In the genomic region with DNA sequence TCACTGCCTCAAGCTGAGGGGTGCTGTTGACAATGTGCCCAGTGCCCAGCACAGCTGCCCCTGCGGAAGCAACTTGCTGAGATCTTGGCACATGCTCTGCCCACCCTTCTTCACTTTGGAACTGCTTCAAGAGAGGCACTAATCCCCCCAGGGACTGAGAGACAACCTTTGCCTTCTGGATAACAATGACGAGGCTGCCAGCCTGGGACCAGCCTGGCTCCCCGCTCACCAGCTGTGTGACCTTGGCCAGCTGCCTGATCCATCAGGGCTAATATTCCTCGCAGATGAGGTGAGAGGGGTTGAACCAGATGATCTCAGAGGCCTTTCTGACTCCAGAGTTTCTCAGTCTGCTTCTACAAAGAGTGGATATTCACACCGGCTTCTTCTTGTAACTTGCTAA, we compare ENCODE assay signal across 1 cellular context.
TF ChIP-seq lines count a peak whose summit lies in the region.

No MANE protein-coding gene starts in this region.

TF ChIP-seq in H1, 55 proteins besides CTCF, POLR2A, EP300 and RAD21 (continued from another document):
- TF ChIP-seq, protein P1, sequence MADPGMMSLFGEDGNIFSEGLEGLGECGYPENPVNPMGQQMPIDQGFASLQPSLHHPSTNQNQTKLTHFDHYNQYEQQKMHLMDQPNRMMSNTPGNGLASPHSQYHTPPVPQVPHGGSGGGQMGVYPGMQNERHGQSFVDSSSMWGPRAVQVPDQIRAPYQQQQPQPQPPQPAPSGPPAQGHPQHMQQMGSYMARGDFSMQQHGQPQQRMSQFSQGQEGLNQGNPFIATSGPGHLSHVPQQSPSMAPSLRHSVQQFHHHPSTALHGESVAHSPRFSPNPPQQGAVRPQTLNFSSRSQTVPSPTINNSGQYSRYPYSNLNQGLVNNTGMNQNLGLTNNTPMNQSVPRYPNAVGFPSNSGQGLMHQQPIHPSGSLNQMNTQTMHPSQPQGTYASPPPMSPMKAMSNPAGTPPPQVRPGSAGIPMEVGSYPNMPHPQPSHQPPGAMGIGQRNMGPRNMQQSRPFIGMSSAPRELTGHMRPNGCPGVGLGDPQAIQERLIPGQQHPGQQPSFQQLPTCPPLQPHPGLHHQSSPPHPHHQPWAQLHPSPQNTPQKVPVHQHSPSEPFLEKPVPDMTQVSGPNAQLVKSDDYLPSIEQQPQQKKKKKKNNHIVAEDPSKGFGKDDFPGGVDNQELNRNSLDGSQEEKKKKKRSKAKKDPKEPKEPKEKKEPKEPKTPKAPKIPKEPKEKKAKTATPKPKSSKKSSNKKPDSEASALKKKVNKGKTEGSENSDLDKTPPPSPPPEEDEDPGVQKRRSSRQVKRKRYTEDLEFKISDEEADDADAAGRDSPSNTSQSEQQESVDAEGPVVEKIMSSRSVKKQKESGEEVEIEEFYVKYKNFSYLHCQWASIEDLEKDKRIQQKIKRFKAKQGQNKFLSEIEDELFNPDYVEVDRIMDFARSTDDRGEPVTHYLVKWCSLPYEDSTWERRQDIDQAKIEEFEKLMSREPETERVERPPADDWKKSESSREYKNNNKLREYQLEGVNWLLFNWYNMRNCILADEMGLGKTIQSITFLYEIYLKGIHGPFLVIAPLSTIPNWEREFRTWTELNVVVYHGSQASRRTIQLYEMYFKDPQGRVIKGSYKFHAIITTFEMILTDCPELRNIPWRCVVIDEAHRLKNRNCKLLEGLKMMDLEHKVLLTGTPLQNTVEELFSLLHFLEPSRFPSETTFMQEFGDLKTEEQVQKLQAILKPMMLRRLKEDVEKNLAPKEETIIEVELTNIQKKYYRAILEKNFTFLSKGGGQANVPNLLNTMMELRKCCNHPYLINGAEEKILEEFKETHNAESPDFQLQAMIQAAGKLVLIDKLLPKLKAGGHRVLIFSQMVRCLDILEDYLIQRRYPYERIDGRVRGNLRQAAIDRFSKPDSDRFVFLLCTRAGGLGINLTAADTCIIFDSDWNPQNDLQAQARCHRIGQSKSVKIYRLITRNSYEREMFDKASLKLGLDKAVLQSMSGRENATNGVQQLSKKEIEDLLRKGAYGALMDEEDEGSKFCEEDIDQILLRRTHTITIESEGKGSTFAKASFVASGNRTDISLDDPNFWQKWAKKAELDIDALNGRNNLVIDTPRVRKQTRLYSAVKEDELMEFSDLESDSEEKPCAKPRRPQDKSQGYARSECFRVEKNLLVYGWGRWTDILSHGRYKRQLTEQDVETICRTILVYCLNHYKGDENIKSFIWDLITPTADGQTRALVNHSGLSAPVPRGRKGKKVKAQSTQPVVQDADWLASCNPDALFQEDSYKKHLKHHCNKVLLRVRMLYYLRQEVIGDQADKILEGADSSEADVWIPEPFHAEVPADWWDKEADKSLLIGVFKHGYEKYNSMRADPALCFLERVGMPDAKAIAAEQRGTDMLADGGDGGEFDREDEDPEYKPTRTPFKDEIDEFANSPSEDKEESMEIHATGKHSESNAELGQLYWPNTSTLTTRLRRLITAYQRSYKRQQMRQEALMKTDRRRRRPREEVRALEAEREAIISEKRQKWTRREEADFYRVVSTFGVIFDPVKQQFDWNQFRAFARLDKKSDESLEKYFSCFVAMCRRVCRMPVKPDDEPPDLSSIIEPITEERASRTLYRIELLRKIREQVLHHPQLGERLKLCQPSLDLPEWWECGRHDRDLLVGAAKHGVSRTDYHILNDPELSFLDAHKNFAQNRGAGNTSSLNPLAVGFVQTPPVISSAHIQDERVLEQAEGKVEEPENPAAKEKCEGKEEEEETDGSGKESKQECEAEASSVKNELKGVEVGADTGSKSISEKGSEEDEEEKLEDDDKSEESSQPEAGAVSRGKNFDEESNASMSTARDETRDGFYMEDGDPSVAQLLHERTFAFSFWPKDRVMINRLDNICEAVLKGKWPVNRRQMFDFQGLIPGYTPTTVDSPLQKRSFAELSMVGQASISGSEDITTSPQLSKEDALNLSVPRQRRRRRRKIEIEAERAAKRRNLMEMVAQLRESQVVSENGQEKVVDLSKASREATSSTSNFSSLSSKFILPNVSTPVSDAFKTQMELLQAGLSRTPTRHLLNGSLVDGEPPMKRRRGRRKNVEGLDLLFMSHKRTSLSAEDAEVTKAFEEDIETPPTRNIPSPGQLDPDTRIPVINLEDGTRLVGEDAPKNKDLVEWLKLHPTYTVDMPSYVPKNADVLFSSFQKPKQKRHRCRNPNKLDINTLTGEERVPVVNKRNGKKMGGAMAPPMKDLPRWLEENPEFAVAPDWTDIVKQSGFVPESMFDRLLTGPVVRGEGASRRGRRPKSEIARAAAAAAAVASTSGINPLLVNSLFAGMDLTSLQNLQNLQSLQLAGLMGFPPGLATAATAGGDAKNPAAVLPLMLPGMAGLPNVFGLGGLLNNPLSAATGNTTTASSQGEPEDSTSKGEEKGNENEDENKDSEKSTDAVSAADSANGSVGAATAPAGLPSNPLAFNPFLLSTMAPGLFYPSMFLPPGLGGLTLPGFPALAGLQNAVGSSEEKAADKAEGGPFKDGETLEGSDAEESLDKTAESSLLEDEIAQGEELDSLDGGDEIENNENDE (IDR thresholded peaks at IDR 0.05; ENCODE audit: insufficient replicate concordance, low read length), result no peak
- TF ChIP-seq GABPA (IDR thresholded peaks at IDR 0.05; ENCODE audit: borderline replicate concordance, insufficient read depth, low read length) (no peak), EZH2 (IDR thresholded peaks at IDR 0.05; ENCODE audit: low read depth, low read length, severe bottlenecking) (no peak), GTF2F1 (IDR thresholded peaks at IDR 0.05; ENCODE audit: borderline replicate concordance, low read depth, low read length) (no peak), SP4 (IDR thresholded peaks at IDR 0.05; ENCODE audit: low read length) (no peak), POU5F1 (IDR thresholded peaks at IDR 0.05; ENCODE audit: low read depth, low read length) (no peak), NANOG (IDR thresholded peaks at IDR 0.05; ENCODE audit: insufficient read depth, low read depth, low read length, poor library complexity, severe bottlenecking) (no peak), CBX5 (IDR thresholded peaks at IDR 0.05; ENCODE audit: low read depth, low read length) (no peak), TCF12 (IDR thresholded peaks at IDR 0.05; ENCODE audit: low read depth, low read length) (no peak)
